In genomic region chr9:124399323-124399962, GRCh38 we compare ENCODE assay signal across 11 cellular contexts. TPM values are rescaled to one million over a fixed set of nuclear protein-coding genes. Genes with fewer than 3 reads are reported as not detected.
A peak's percentile ranks its signal among the peaks of the same experiment; 100 is the strongest.
DNase-seq lines count a peak whose midpoint lies in the region; FAIRE-seq and TF ChIP-seq lines count a peak whose summit lies in the region.
"Had no signal": no experiment of that assay in that cellular context is flagged by ENCODE, and none has a peak within 500 bp of the region (broad histone marks: within the 10 kb centered on the region; RNA-seq: fewer than 3 reads in every experiment).

No MANE protein-coding gene starts in this region.

- CTCF ChIA-PET in OCI-LY7 (lab: Charles Lee; ENCODE audit: unreplicated experiment), result interaction anchor here (0.5 kb wide), 1 partner anchor 17 kb away, joined by 3 read pairs; no protein-coding TSS in a partner anchor

- peaks cover 10% of the 10 kb centered on the region; the same call in 1 of the 2 replicates for H3K79me2 ChIP-seq in OCI-LY7 (ENCODE audit: insufficient read depth, low read depth, low read length)

- peaks cover 21% of the 10 kb centered on the region for H3K36me3 Mint-ChIP-seq in activated T-helper 1 cell treated with anti-CD3 and anti-CD28 coated beads, Interleukin-12 subunit alpha, Interleukin-12 subunit beta, Interleukin-2, Interleukin-4 antibody, amounts not matched to agents 30 ng/mL and 10 ng/mL and 1 ng/mL, durations not matched to agents 14 hours and 24 hours and 36 hours (ENCODE audit: low read depth)

- no TSS peak for BruUV-seq in OCI-LY7 (replicated peaks; lab: Mats Ljungman, UMichigan)

- DNase-seq in Kasumi-1 (lab: John Stamatoyannopoulos, UW) (peak; percentile 70 to 74), dorsolateral prefrontal cortex (no peak), medulla oblongata (ENCODE audit: extremely low spot score) (peak; percentile 62), tibial artery (peak; percentile 37 to 63), GM12891 (ENCODE audit: insufficient read length, low spot score) (no peak), OCI-LY7 (ENCODE audit: low spot score) (no peak), urothelium cell line (ENCODE audit: low spot score) (no peak)
- no peak for DNase-seq in activated T-helper 1 cell treated with anti-CD3 and anti-CD28 coated beads, Interleukin-12 subunit alpha, Interleukin-12 subunit beta, Interleukin-2, Interleukin-4 antibody, amounts not matched to agents 30 ng/mL and 10 ng/mL and 1 ng/mL, durations not matched to agents 14 hours and 24 hours and 36 hours (ENCODE audit: low spot score)
- DNase-seq: activated effector memory CD4-positive, alpha-beta T cell treated with anti-CD3 and anti-CD28 coated beads, Interleukin-2, amount 50 U/mL, for 16 hours; ovary had no signal

- intact Hi-C loops in dorsolateral prefrontal cortex (cut with DNase I), result no loop called here
- intact Hi-C loops in tibial artery (cut with DNase I; ENCODE audit: low total_unique reads), result no loop called here
- intact Hi-C loops in OCI-LY7 (cut with micrococcal nuclease; ENCODE audit: unreplicated experiment), result no loop called here
- intact Hi-C loops in activated T-helper 1 cell treated with anti-CD3 and anti-CD28 coated beads, Interleukin-12 subunit alpha, Interleukin-12 subunit beta, Interleukin-2, Interleukin-4 antibody, amounts not matched to agents 30 ng/mL and 10 ng/mL and 1 ng/mL, durations not matched to agents 14 hours and 24 hours and 36 hours (cut with micrococcal nuclease), result no loop called here

- no peaks in the 10 kb centered on the region for H3K9me3 Mint-ChIP-seq in activated T-helper 1 cell treated with anti-CD3 and anti-CD28 coated beads, Interleukin-12 subunit alpha, Interleukin-12 subunit beta, Interleukin-2, Interleukin-4 antibody, amounts not matched to agents 30 ng/mL and 10 ng/mL and 1 ng/mL, durations not matched to agents 14 hours and 24 hours and 36 hours

- POLR2A ChIA-PET in OCI-LY7 (lab: Charles Lee), result interaction anchor here (0.7 to 1.1 kb wide), 3 partner anchors 10 to 16 kb away, joined by 3 to 4 read pairs (median 4); no protein-coding TSS in a partner anchor

- H3K36me3 ChIP-seq in tibial artery, result peaks cover 16 to 39% (median 23%) of the 10 kb centered on the region in 3 donors
- peaks cover 83% of the 10 kb centered on the region for H3K36me3 ChIP-seq in OCI-LY7 (ENCODE audit: insufficient read depth, low read length)
- H3K36me3 ChIP-seq: ovary had no signal

- no peak for TF ChIP-seq CTCF in dorsolateral prefrontal cortex (IDR thresholded peaks at IDR 0.05 in 54 of 56, conservative IDR thresholded peaks at IDR 0.05 in 2 of 56; ENCODE audit: low read depth in 1 of 56, partially characterized antibody in 56 of 56)
- TF ChIP-seq CTCF in tibial artery (IDR thresholded peaks at IDR 0.05), result no peak
- no peak for TF ChIP-seq CTCF in OCI-LY7 (conservative IDR thresholded peaks at IDR 0.05; ENCODE audit: low read length)

- H3K9me2 ChIP-seq in OCI-LY7 (ENCODE audit: insufficient read depth, low read length), result no peaks in the 10 kb centered on the region

- no peak overlapping the region for H2AFZ ChIP-seq in OCI-LY7 (ENCODE audit: low read length)

- H3K4me3 ChIP-seq in dorsolateral prefrontal cortex (peak overlapping the region in 13 of 59 donors; percentile 0 to 34 (median 13)), tibial artery (no peak overlapping the region), OCI-LY7 (ENCODE audit: low read depth, low read length, poor library complexity, severe bottlenecking) (no peak overlapping the region)
- H3K4me3 ChIP-seq: ovary had no signal

- H3K4me1 ChIP-seq in tibial artery, result peaks cover 0 to 23% (median 4%) of the 10 kb centered on the region in 4 donors
- H3K4me1 ChIP-seq in OCI-LY7 (ENCODE audit: insufficient read depth, low read length, poor library complexity, severe bottlenecking), result no peaks in the 10 kb centered on the region

- TF ChIP-seq POLR2A in GM12891 (IDR thresholded peaks at IDR 0.05; ENCODE audit: low read depth, low read length), result no peak

- peaks cover 13% of the 10 kb centered on the region; the same call in 1 of the 2 replicates for H4K20me1 ChIP-seq in OCI-LY7 (ENCODE audit: insufficient read depth, low read length)

- H3K4me1 Mint-ChIP-seq in activated T-helper 1 cell treated with anti-CD3 and anti-CD28 coated beads, Interleukin-12 subunit alpha, Interleukin-12 subunit beta, Interleukin-2, Interleukin-4 antibody, amounts not matched to agents 30 ng/mL and 10 ng/mL and 1 ng/mL, durations not matched to agents 14 hours and 24 hours and 36 hours (ENCODE audit: low read depth), result peaks cover 11% of the 10 kb centered on the region

- FAIRE-seq in GM12891 (lab: Jason Lieb, UNC) (no peak), urothelium cell line (lab: Jason Lieb, UNC) (no peak)

- no peaks in the 10 kb centered on the region for H3K27me3 ChIP-seq in dorsolateral prefrontal cortex
- no peaks in the 10 kb centered on the region for H3K27me3 ChIP-seq in tibial artery
- H3K27me3 ChIP-seq: ovary had no signal

- H3K4me3 Mint-ChIP-seq in activated T-helper 1 cell treated with anti-CD3 and anti-CD28 coated beads, Interleukin-12 subunit alpha, Interleukin-12 subunit beta, Interleukin-2, Interleukin-4 antibody, amounts not matched to agents 30 ng/mL and 10 ng/mL and 1 ng/mL, durations not matched to agents 14 hours and 24 hours and 36 hours, result no peak overlapping the region

- H3K27ac ChIP-seq in dorsolateral prefrontal cortex (peak overlapping the region in 44 of 59 donors; percentile 6 to 82 (median 55)), tibial artery (no peak overlapping the region), OCI-LY7 (ENCODE audit: low read depth, low read length, poor library complexity, severe bottlenecking) (no peak overlapping the region)
- H3K27ac ChIP-seq: ovary had no signal

- no peaks in the 10 kb centered on the region for H3K27me3 Mint-ChIP-seq in activated T-helper 1 cell treated with anti-CD3 and anti-CD28 coated beads, Interleukin-12 subunit alpha, Interleukin-12 subunit beta, Interleukin-2, Interleukin-4 antibody, amounts not matched to agents 30 ng/mL and 10 ng/mL and 1 ng/mL, durations not matched to agents 14 hours and 24 hours and 36 hours (ENCODE audit: insufficient read depth)

- H3K9me3 ChIP-seq in tibial artery (no peaks in the 10 kb centered on the region), OCI-LY7 (ENCODE audit: low read length) (no peaks in the 10 kb centered on the region)
- H3K9me3 ChIP-seq: ovary had no signal

- no peak overlapping the region for H3K27ac Mint-ChIP-seq in activated T-helper 1 cell treated with anti-CD3 and anti-CD28 coated beads, Interleukin-12 subunit alpha, Interleukin-12 subunit beta, Interleukin-2, Interleukin-4 antibody, amounts not matched to agents 30 ng/mL and 10 ng/mL and 1 ng/mL, durations not matched to agents 14 hours and 24 hours and 36 hours

- no peak overlapping the region for H3K4me2 ChIP-seq in OCI-LY7 (ENCODE audit: low read length)

TF ChIP-seq in GM12891, 5 proteins besides CTCF, POLR2A, EP300 and RAD21:
- TF ChIP-seq SPI1 (IDR thresholded peaks at IDR 0.05; ENCODE audit: low read depth, low read length), result no peak
- TF ChIP-seq PAX5 (IDR thresholded peaks at IDR 0.05; ENCODE audit: insufficient read depth, low read length, severe bottlenecking), result no peak
- no peak for TF ChIP-seq POLR2AphosphoS5 (IDR thresholded peaks at IDR 0.05; ENCODE audit: low read depth, low read length)
- TF ChIP-seq POU2F2 (IDR thresholded peaks at IDR 0.05; ENCODE audit: low read depth, low read length), result no peak
- no peak for TF ChIP-seq TAF1 (IDR thresholded peaks at IDR 0.05; ENCODE audit: low read depth, low read length)

RNA-seq across cellular contexts. Expression of gene PSMB7, which starts 15.8 kb away (rescaled TPM):
- total RNA-seq in dorsolateral prefrontal cortex (100 to 1,000 TPM in 103 of 120 experiments, 10 to 100 TPM in 17; 64.5 to 154 (median 123) TPM), OCI-LY7 (2022) (159 and 164 TPM in 2 replicates)
- polyA plus RNA-seq in GM12891 (2012; ENCODE audit: low read depth, missing spikeins), result 219 TPM
- total RNA-seq in OCI-LY7 (2014; rRNA removed; shearing (Covaris generic)), result 186 and 204 TPM in 2 replicates
- total RNA-seq in activated T-helper 1 cell treated with anti-CD3 and anti-CD28 coated beads, Interleukin-12 subunit alpha, Interleukin-12 subunit beta, Interleukin-2, Interleukin-4 antibody, amounts not matched to agents 30 ng/mL and 10 ng/mL and 1 ng/mL, durations not matched to agents 14 hours and 24 hours and 36 hours, result 206 and 220 TPM in 2 replicates

RNA-seq across cellular contexts. Expression of gene ADGRD2, which starts 50.8 kb away (rescaled TPM):
- total RNA-seq in dorsolateral prefrontal cortex (under 1 TPM in 1 of 120 experiments, not detected in 119; 0.38 TPM), OCI-LY7 (2022) (not detected in 2 replicates)
- not detected for polyA plus RNA-seq in GM12891 (2012; ENCODE audit: low read depth, missing spikeins)
- total RNA-seq in OCI-LY7 (2014; rRNA removed; shearing (Covaris generic)), result not detected in 2 replicates
- not detected in 2 replicates for total RNA-seq in activated T-helper 1 cell treated with anti-CD3 and anti-CD28 coated beads, Interleukin-12 subunit alpha, Interleukin-12 subunit beta, Interleukin-2, Interleukin-4 antibody, amounts not matched to agents 30 ng/mL and 10 ng/mL and 1 ng/mL, durations not matched to agents 14 hours and 24 hours and 36 hours
- total RNA-seq: NCI-H460, ovary had no signal
- polyA plus RNA-seq: ovary had no signal

Comparison
In these comparisons a context has a peak if more than half of its experiments do, and no peak if none do; other contexts are left out.
1. DNase-seq: peak in Kasumi-1 (2 of 2), medulla oblongata (single experiment) and tibial artery (2 of 2); none in dorsolateral prefrontal cortex (0 of 10), GM12891 (single experiment), OCI-LY7 (single experiment), urothelium cell line (single experiment) and activated T-helper 1 cell treated with anti-CD3 and anti-CD28 coated beads, Interleukin-12 subunit alpha, Interleukin-12 subunit beta, Interleukin-2, Interleukin-4 antibody, amounts not matched to agents 30 ng/mL and 10 ng/mL and 1 ng/mL, durations not matched to agents 14 hours and 24 hours and 36 hours (single experiment).
2. H3K27ac ChIP-seq: peak in dorsolateral prefrontal cortex (44 of 59); none in tibial artery (0 of 2) and OCI-LY7 (single experiment).